8 cellular contexts compared by ENCODE assay signal in the genomic region with DNA sequence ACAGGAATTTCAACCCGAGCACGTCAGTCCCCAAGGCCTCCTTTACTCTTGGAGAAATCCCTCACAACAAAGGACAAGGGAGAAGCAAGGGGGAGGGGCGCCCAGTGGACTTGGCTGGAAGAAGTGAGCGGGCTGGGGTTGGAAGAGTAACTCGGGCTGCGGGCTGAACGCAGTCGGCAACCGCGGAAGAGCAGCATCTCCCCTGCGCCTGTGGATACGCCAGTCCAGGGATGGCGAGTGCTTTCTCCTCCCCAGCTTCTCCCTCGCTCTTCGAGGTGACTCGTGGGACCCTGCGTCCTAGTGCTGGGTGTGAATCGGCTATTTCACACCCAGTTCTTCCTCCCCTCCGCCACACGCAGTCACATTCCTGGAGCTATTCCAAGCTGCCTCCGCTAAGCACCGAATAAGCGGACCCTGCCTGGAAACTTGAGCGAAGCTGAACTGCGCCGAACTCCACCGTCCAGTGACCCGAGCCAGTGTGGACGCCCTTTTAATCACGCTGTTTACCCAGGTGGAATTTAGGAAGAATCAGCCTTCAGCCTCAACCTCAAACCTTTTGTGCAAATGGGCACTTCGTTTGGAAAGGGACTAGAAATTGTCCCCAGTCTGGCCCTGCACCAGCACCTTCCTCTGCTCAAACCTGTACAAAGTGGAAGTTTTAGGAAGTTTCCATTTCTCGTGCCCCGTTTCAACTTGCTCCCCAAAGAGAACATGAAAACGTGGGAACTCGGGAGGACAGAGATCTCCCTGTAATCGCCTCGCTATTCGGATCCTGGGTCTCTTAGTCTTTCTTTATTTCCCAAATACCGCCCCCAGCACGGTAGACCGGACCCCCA.
A peak's percentile ranks its signal among the peaks of the same experiment; 100 is the strongest.
DNase-seq lines count a peak whose midpoint lies in the region; ATAC-seq and TF ChIP-seq lines count a peak whose summit lies in the region.

No MANE protein-coding gene starts in this region.

- H3K36me3 Mint-ChIP-seq in stimulated activated memory B cell treated with anti-CD40 and anti-IgM and Interleukin-4, amounts not matched to agents 10 μg/mL and 1 μg/mL and 100 μg/mL, for 72 hours: no peaks in the 10 kb centered on the region

- H3K27me3 Mint-ChIP-seq in stimulated activated memory B cell treated with anti-CD40 and anti-IgM and Interleukin-4, amounts not matched to agents 10 μg/mL and 1 μg/mL and 100 μg/mL, for 72 hours: no peaks in the 10 kb centered on the region

- peak overlapping the region; percentile 81 for H3K27ac Mint-ChIP-seq in stimulated activated memory B cell treated with anti-CD40 and anti-IgM and Interleukin-4, amounts not matched to agents 10 μg/mL and 1 μg/mL and 100 μg/mL, for 72 hours

- H3K9me3 ChIP-seq in BE2C: no peaks in the 10 kb centered on the region

- peak overlapping the region; percentile 91 for H3K4me3 Mint-ChIP-seq in stimulated activated memory B cell treated with anti-CD40 and anti-IgM and Interleukin-4, amounts not matched to agents 10 μg/mL and 1 μg/mL and 100 μg/mL, for 72 hours

- H3K27ac ChIP-seq in caudate nucleus (ENCODE audit: low read depth, low read length): peak overlapping the region; percentile 72

- H3K4me1 ChIP-seq in BE2C: no peaks in the 10 kb centered on the region

- H3K27me3 ChIP-seq in BE2C: peaks cover 31% of the 10 kb centered on the region

- no peak for TF ChIP-seq CTCF in BE2C (IDR thresholded peaks at IDR 0.05; ENCODE audit: low read depth, low read length)

- H3K4me3 ChIP-seq in BE2C (ENCODE audit: low read depth, low read length): peak overlapping the region; percentile 54

- DNase-seq in BE2C (peak; percentile 34), HPDE6-E6E7 (ENCODE audit: extremely low spot score) (peak; percentile 14), caudate nucleus (lab: John Stamatoyannopoulos, UW) (peak in 55 of 61 donors; percentile 10 to 86 (median 54)), kidney tubule cell (ENCODE audit: low spot score) (peak; percentile 39)

- no peaks in the 10 kb centered on the region for H3K36me3 ChIP-seq in BE2C

- H3K9me3 Mint-ChIP-seq in stimulated activated memory B cell treated with anti-CD40 and anti-IgM and Interleukin-4, amounts not matched to agents 10 μg/mL and 1 μg/mL and 100 μg/mL, for 72 hours: no peaks in the 10 kb centered on the region

- H3K4me1 Mint-ChIP-seq in stimulated activated memory B cell treated with anti-CD40 and anti-IgM and Interleukin-4, amounts not matched to agents 10 μg/mL and 1 μg/mL and 100 μg/mL, for 72 hours: peaks cover 26% of the 10 kb centered on the region

- peak; percentile 22 for ATAC-seq in stimulated activated memory B cell treated with anti-CD40 and anti-IgM and Interleukin-4, amounts not matched to agents 10 μg/mL and 1 μg/mL and 100 μg/mL, for 72 hours
- no peak for ATAC-seq in GM21825 (IDR thresholded peaks at IDR 0.05; ENCODE audit: unreplicated experiment)
- no peak for ATAC-seq in GM19035 (IDR thresholded peaks at IDR 0.05; ENCODE audit: unreplicated experiment)
- no peak for ATAC-seq in HG02840 (IDR thresholded peaks at IDR 0.05; ENCODE audit: low FRiP score, unreplicated experiment)
